Comparison of ENCODE assay signal across 19 cellular contexts in genomic region chr2:16686641-16687040, GRCh38.
"Had no signal": no experiment of that assay in that cellular context is flagged by ENCODE, and none has a peak within 500 bp of the region (broad histone marks: within the 10 kb centered on the region; RNA-seq: fewer than 3 reads in every experiment).

No MANE protein-coding gene starts in this region.

- H3K4me3 Mint-ChIP-seq: mesothelial cell of epicardium; naive thymus-derived CD8-positive, alpha-beta T cell; nephron progenitor cell; stimulated activated effector memory CD8-positive, alpha-beta T cell treated with anti-CD3 and anti-CD28 coated beads, Interleukin-12 subunit alpha, Interleukin-12 subunit beta, amount 100 ng/mL, for 72 hours; stimulated activated naive CD8-positive, alpha-beta T cell treated with anti-CD3 and anti-CD28 coated beads, Interleukin-15, Interleukin-2, amounts not matched to agents 100 ng/mL and 50 ng/mL, for 24 hours had no signal

- H3K9me3 ChIP-seq: lower lobe of right lung, mucosa of descending colon, prostate gland, right atrium auricular region, thoracic aorta, tibial nerve, upper lobe of right lung, uterus had no signal

- DNase-seq: hypothalamus; lower lobe of right lung; mucosa of descending colon; naive thymus-derived CD8-positive, alpha-beta T cell; nephron progenitor cell; nucleus accumbens; stimulated activated CD4-positive, alpha-beta T cell treated with anti-CD3 and anti-CD28 coated beads, Interleukin-2, amount 100 ng/mL, for 24 hours; stimulated activated CD4-positive, alpha-beta T cell treated with anti-CD3 and anti-CD28 coated beads, Interleukin-4, amount 100 ng/mL, for 24 hours; upper lobe of right lung; uterus had no signal

- H3K27ac ChIP-seq: coronary artery, lower lobe of right lung, prostate gland, right atrium auricular region, thoracic aorta, tibial nerve, upper lobe of right lung, uterus had no signal

- H3K27ac Mint-ChIP-seq: mesothelial cell of epicardium; naive thymus-derived CD8-positive, alpha-beta T cell; nephron progenitor cell; stimulated activated effector memory CD8-positive, alpha-beta T cell treated with anti-CD3 and anti-CD28 coated beads, Interleukin-12 subunit alpha, Interleukin-12 subunit beta, amount 100 ng/mL, for 72 hours; stimulated activated naive CD8-positive, alpha-beta T cell treated with anti-CD3 and anti-CD28 coated beads, Interleukin-15, Interleukin-2, amounts not matched to agents 100 ng/mL and 50 ng/mL, for 24 hours had no signal

- H3K4me1 Mint-ChIP-seq: stimulated activated effector memory CD8-positive, alpha-beta T cell treated with anti-CD3 and anti-CD28 coated beads, Interleukin-12 subunit alpha, Interleukin-12 subunit beta, amount 100 ng/mL, for 72 hours had no signal

- H3K36me3 Mint-ChIP-seq: mesothelial cell of epicardium; stimulated activated effector memory CD8-positive, alpha-beta T cell treated with anti-CD3 and anti-CD28 coated beads, Interleukin-12 subunit alpha, Interleukin-12 subunit beta, amount 100 ng/mL, for 72 hours had no signal

- H3K27me3 ChIP-seq: right atrium auricular region, upper lobe of right lung, uterus had no signal

- H3K4me1 ChIP-seq: lower lobe of right lung, prostate gland, right atrium auricular region, tibial nerve, upper lobe of right lung, uterus had no signal

- H3K9me3 Mint-ChIP-seq: mesothelial cell of epicardium; nephron progenitor cell; stimulated activated effector memory CD8-positive, alpha-beta T cell treated with anti-CD3 and anti-CD28 coated beads, Interleukin-12 subunit alpha, Interleukin-12 subunit beta, amount 100 ng/mL, for 72 hours had no signal

- ATAC-seq: lower lobe of right lung; mucosa of descending colon; naive thymus-derived CD8-positive, alpha-beta T cell; sciatic nerve; stimulated activated effector memory CD8-positive, alpha-beta T cell treated with anti-CD3 and anti-CD28 coated beads, Interleukin-12 subunit alpha, Interleukin-12 subunit beta, amount 100 ng/mL, for 72 hours; upper lobe of right lung had no signal

- H3K36me3 ChIP-seq: lower lobe of right lung, prostate gland, right atrium auricular region, thoracic aorta, tibial nerve, upper lobe of right lung, uterus had no signal

- H3K4me3 ChIP-seq: coronary artery, lower lobe of right lung, mucosa of descending colon, prostate gland, right atrium auricular region, thoracic aorta, tibial nerve, upper lobe of right lung, uterus had no signal
